17 cellular contexts compared by ENCODE assay signal in genomic region chr7:142345817-142346216, GRCh38.
DNase-seq lines count a peak whose midpoint lies in the region; ATAC-seq and TF ChIP-seq lines count a peak whose summit lies in the region.
"Had no signal": no experiment of that assay in that cellular context is flagged by ENCODE, and none has a peak within 500 bp of the region (broad histone marks: within the 10 kb centered on the region; RNA-seq: fewer than 3 reads in every experiment).

No MANE protein-coding gene starts in this region.

- POLR2A ChIA-PET in activated CD4-positive, alpha-beta T cell treated with anti-CD3 and anti-CD28 coated beads for 36 hours (lab: Charles Lee), result no interaction called here

- H3K36me3 ChIP-seq in BLaER1 treated with 17β-estradiol and CSF1 and Interleukin-3, amounts not matched to agents 10 nM and 100 nM, result no peaks in the 10 kb centered on the region
- no peaks in the 10 kb centered on the region for H3K36me3 ChIP-seq in left ventricle myocardium inferior
- H3K36me3 ChIP-seq: adrenal gland, prostate gland had no signal

- no peaks in the 10 kb centered on the region for H3K4me1 Mint-ChIP-seq in activated CD4-positive, alpha-beta T cell treated with anti-CD3 and anti-CD28 coated beads for 36 hours
- peaks cover 10 to 23% of the 10 kb centered on the region in 2 donors for H3K4me1 Mint-ChIP-seq in immature natural killer cell

- H3K27ac ChIP-seq in BLaER1 treated with 17β-estradiol and CSF1 and Interleukin-3, amounts not matched to agents 10 nM and 100 nM, result no peak overlapping the region
- no peak overlapping the region for H3K27ac ChIP-seq in left ventricle myocardium inferior (replicated peaks)
- H3K27ac ChIP-seq: adrenal gland, C4-2B, HL-60, prostate gland had no signal

- intact Hi-C loops in activated CD4-positive, alpha-beta T cell treated with anti-CD3 and anti-CD28 coated beads for 36 hours (cut with DNase I, micrococcal nuclease), result no loop called here
- intact Hi-C loops in left ventricle myocardium inferior (cut with micrococcal nuclease) (loop anchor here (2.0 kb wide), 1 partner anchor 37 kb away; no protein-coding TSS in a partner anchor), Right ventricle myocardium superior (cut with DNase I) (no loop called here)

- H3K4me3 Mint-ChIP-seq in activated CD4-positive, alpha-beta T cell treated with anti-CD3 and anti-CD28 coated beads for 36 hours, result peak overlapping the region; percentile 22
- H3K4me3 Mint-ChIP-seq in immature natural killer cell, result peak overlapping the region in 3 of 5 donors; percentile 18 to 33 (median 22)
- H3K4me3 Mint-ChIP-seq: naive B cell had no signal

- H3K4me3 ChIP-seq in BLaER1 treated with 17β-estradiol and CSF1 and Interleukin-3, amounts not matched to agents 10 nM and 100 nM, result no peak overlapping the region
- H3K4me3 ChIP-seq in left ventricle myocardium inferior, result no peak overlapping the region
- H3K4me3 ChIP-seq: adrenal gland, prostate gland had no signal

- peak; percentile 12 for ATAC-seq in activated CD4-positive, alpha-beta T cell treated with anti-CD3 and anti-CD28 coated beads for 36 hours
- no peak for ATAC-seq in Right ventricle myocardium superior (ENCODE audit: poor library complexity)

- CTCF ChIA-PET in activated CD4-positive, alpha-beta T cell treated with anti-CD3 and anti-CD28 coated beads for 36 hours (lab: Charles Lee), result interaction anchor here (0.6 to 2.2 kb wide), 6 partner anchors 11 to 43 kb away, joined by 3 to 8 read pairs (median 4); no protein-coding TSS in a partner anchor

- no peak for DNase-seq in activated CD4-positive, alpha-beta T cell treated with anti-CD3 and anti-CD28 coated beads for 36 hours
- DNase-seq in activated CD4-positive, alpha-beta T cell treated with anti-CD3 and anti-CD28 coated beads for 4 hours, result no peak
- DNase-seq in T-helper 22 cell (ENCODE audit: low read depth) (peak; percentile 47), immature natural killer cell (peak in 2 of 3 donors; percentile 35 to 56), left ventricle myocardium inferior (no peak), Right ventricle myocardium superior (no peak), NCI-H2196 treated with DMSO at 0.1 percent for 48 hours (lab: John Stamatoyannopoulos, UW; ENCODE audit: unreplicated experiment) (no peak)
- DNase-seq: adrenal gland; effector CD4-positive, alpha-beta T cell; naive B cell; NCI-H524; SIG-M5; small intestine had no signal

- H3K4me1 ChIP-seq in BLaER1 treated with 17β-estradiol and CSF1 and Interleukin-3, amounts not matched to agents 10 nM and 100 nM, result peaks cover 0 to 22% (median 12%) of the 10 kb centered on the region in 10 experiments; a peak in 16 of 20 replicates
- no peaks in the 10 kb centered on the region for H3K4me1 ChIP-seq in left ventricle myocardium inferior
- H3K4me1 ChIP-seq: adrenal gland, prostate gland had no signal

- H3K27me3 Mint-ChIP-seq in activated CD4-positive, alpha-beta T cell treated with anti-CD3 and anti-CD28 coated beads for 36 hours, result peaks cover 7% of the 10 kb centered on the region
- H3K27me3 Mint-ChIP-seq in immature natural killer cell (ENCODE audit: low read depth in 3 of 3), result peaks cover 0 to 4% (median 2%) of the 10 kb centered on the region in 3 donors
- H3K27me3 Mint-ChIP-seq: naive B cell had no signal

- H3K27ac Mint-ChIP-seq in activated CD4-positive, alpha-beta T cell treated with anti-CD3 and anti-CD28 coated beads for 36 hours, result no peak overlapping the region
- H3K27ac Mint-ChIP-seq in immature natural killer cell, result peak overlapping the region in 2 of 6 donors; percentile 62 to 63

- H3K9me3 Mint-ChIP-seq in activated CD4-positive, alpha-beta T cell treated with anti-CD3 and anti-CD28 coated beads for 36 hours (ENCODE audit: low read depth), result no peaks in the 10 kb centered on the region
- no peaks in the 10 kb centered on the region for H3K9me3 Mint-ChIP-seq in immature natural killer cell
- H3K9me3 Mint-ChIP-seq: naive B cell had no signal

- H3K36me3 Mint-ChIP-seq in activated CD4-positive, alpha-beta T cell treated with anti-CD3 and anti-CD28 coated beads for 36 hours (ENCODE audit: low read depth), result no peaks in the 10 kb centered on the region
- H3K36me3 Mint-ChIP-seq in immature natural killer cell, result no peaks in the 10 kb centered on the region
- H3K36me3 Mint-ChIP-seq: naive B cell had no signal

- TF ChIP-seq CTCF in left ventricle myocardium inferior (IDR thresholded peaks at IDR 0.05; ENCODE audit: borderline replicate concordance), result no peak

- no peaks in the 10 kb centered on the region for H3K27me3 ChIP-seq in BLaER1 treated with 17β-estradiol and CSF1 and Interleukin-3, amounts not matched to agents 10 nM and 100 nM
- peaks cover 35% of the 10 kb centered on the region for H3K27me3 ChIP-seq in left ventricle myocardium inferior (ENCODE audit: low read depth)
- H3K27me3 ChIP-seq: adrenal gland had no signal

- H3K9me3 ChIP-seq in BLaER1 treated with 17β-estradiol and CSF1 and Interleukin-3, amounts not matched to agents 10 nM and 100 nM (replicated peaks in 1 of 11), result peaks cover 0 to 5% (median 3%) of the 10 kb centered on the region in 11 experiments; a peak in 6 of 22 replicates
- H3K9me3 ChIP-seq in left ventricle myocardium inferior (replicated peaks), result no peaks in the 10 kb centered on the region
- H3K9me3 ChIP-seq: adrenal gland, prostate gland had no signal

- no peaks in the 10 kb centered on the region for H4K20me1 ChIP-seq in BLaER1 treated with 17β-estradiol and CSF1 and Interleukin-3, amounts not matched to agents 10 nM and 100 nM

- peak overlapping the region in 9 of 11 experiments; percentile 21 to 71 (median 56); a peak in 18 of 22 replicates for H3K4me2 ChIP-seq in BLaER1 treated with 17β-estradiol and CSF1 and Interleukin-3, amounts not matched to agents 10 nM and 100 nM

- no peak overlapping the region for H3K9ac ChIP-seq in BLaER1 treated with 17β-estradiol and CSF1 and Interleukin-3, amounts not matched to agents 10 nM and 100 nM

Comparison
In these comparisons a context has a peak if more than half of its experiments do, and no peak if none do; other contexts are left out.
1. DNase-seq: peak in T-helper 22 cell (single experiment) and immature natural killer cell (2 of 3); none in activated CD4-positive, alpha-beta T cell treated with anti-CD3 and anti-CD28 coated beads for 36 hours (single experiment), activated CD4-positive, alpha-beta T cell treated with anti-CD3 and anti-CD28 coated beads for 4 hours (0 of 2), left ventricle myocardium inferior (single experiment), Right ventricle myocardium superior (single experiment) and NCI-H2196 treated with DMSO at 0.1 percent for 48 hours (single experiment).